1 cellular context compared by ENCODE assay signal in genomic region chr10:91350651-91351081, GRCh38.
TF ChIP-seq lines count a peak whose summit lies in the region.

No MANE protein-coding gene starts in this region.

TF ChIP-seq in GM23338, 12 proteins besides CTCF, POLR2A, EP300 and RAD21 (continued from another document):
- TF ChIP-seq ZNF462 (CRISPR knock-in tag; IDR thresholded peaks at IDR 0.05), result no peak
- TF ChIP-seq REST (IDR thresholded peaks at IDR 0.05; ENCODE audit: unreplicated experiment), result no peak
- no peak for TF ChIP-seq JUNB (IDR thresholded peaks at IDR 0.05; ENCODE audit: unreplicated experiment)
